ENCODE assay signal across 2 cellular contexts in the genomic region with DNA sequence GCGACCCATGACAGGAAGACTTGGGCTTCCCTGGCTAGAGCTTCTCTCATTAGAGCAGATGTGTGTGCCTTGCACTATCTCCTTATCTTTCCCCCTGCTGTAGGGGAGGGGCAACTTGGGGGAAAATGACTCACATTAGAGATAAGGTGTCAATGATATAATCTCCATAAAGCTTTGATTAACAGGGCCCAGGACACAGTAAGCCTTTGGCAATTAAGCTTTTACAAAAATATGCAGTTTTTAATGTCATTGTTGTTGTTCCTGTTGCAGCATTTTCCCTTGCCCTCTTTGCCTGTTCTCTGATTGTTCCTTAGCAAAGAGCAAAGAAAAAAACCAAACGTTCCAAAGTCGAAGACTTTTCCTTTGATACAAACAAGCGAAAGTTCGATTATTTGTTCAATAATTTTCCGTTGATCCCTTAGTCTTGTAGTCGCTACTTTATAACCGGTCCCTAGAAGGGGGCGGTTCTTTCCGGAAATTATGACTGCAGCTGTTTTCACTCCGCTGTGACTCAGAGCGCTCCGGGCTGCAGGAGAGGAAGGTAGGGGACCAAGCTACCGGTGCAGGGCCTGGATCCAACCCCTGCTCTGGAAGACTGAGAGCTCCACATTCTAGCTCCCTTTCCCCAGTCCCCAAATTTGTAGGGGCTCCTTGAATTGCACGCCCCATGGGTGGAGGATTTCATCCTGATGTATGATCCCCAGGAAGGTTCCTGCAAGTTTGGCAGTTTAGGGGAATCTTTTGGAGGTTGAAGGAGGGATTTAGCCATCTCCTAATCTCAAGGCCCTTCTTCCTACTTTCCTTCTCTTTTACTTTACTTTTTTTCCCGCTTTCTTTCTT.
TF ChIP-seq lines count a peak whose summit lies in the region.

Gene VWA5A (plus strand): TSS at position 509 of the 840 bp plus-strand sequence. CDS start 2,062 bp downstream, outside the sequence.

TF ChIP-seq in HCT116, 20 proteins besides CTCF, POLR2A, EP300 and RAD21:
- TF ChIP-seq EZH2phosphoT487 (IDR thresholded peaks at IDR 0.05; ENCODE audit: borderline replicate concordance) (no peak), ATF3 (IDR thresholded peaks at IDR 0.05) (no peak), POLR2AphosphoS5 (IDR thresholded peaks at IDR 0.05; ENCODE audit: low read depth, low read length) (peak; percentile 96), REST (IDR thresholded peaks at IDR 0.05; ENCODE audit: low read depth) (no peak), FOSL1 (IDR thresholded peaks at IDR 0.05; ENCODE audit: low read depth) (peak; percentile 71), TCF7L2 (IDR thresholded peaks at IDR 0.05; ENCODE audit: borderline replicate concordance, extremely low read depth, insufficient read depth, insufficient read length) (no peak), ZNF274 (IDR thresholded peaks at IDR 0.05; ENCODE audit: low read depth, low read length) (no peak), SRF (IDR thresholded peaks at IDR 0.05; ENCODE audit: low read depth) (no peak), YY1 (IDR thresholded peaks at IDR 0.05; ENCODE audit: extremely low read depth, insufficient replicate concordance, low read depth, low read length) (peak; percentile 79), ZFX (IDR thresholded peaks at IDR 0.05) (no peak), EGR1 (IDR thresholded peaks at IDR 0.05; ENCODE audit: low read depth) (no peak), EZH2 (IDR thresholded peaks at IDR 0.05) (no peak), CBX3 (IDR thresholded peaks at IDR 0.05; ENCODE audit: low read depth) (peak; percentile 55; the same call in 1 of the 2 replicates), SIN3A (IDR thresholded peaks at IDR 0.05; ENCODE audit: low read depth) (peak; percentile 65; the same call in 1 of the 2 replicates), CEBPB (IDR thresholded peaks at IDR 0.05; ENCODE audit: low read depth) (peak; percentile 39; the same call in 1 of the 2 replicates), SP1 (IDR thresholded peaks at IDR 0.05; ENCODE audit: low read depth) (peak; percentile 82), ELF1 (IDR thresholded peaks at IDR 0.05; ENCODE audit: borderline replicate concordance, low read depth) (peak; percentile 24; the same call in 1 of the 2 replicates), JUND (IDR thresholded peaks at IDR 0.05) (peak; percentile 68)
- TF ChIP-seq, protein P1, sequence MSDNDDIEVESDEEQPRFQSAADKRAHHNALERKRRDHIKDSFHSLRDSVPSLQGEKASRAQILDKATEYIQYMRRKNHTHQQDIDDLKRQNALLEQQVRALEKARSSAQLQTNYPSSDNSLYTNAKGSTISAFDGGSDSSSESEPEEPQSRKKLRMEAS (IDR thresholded peaks at IDR 0.05), result no peak
- TF ChIP-seq, protein P2, sequence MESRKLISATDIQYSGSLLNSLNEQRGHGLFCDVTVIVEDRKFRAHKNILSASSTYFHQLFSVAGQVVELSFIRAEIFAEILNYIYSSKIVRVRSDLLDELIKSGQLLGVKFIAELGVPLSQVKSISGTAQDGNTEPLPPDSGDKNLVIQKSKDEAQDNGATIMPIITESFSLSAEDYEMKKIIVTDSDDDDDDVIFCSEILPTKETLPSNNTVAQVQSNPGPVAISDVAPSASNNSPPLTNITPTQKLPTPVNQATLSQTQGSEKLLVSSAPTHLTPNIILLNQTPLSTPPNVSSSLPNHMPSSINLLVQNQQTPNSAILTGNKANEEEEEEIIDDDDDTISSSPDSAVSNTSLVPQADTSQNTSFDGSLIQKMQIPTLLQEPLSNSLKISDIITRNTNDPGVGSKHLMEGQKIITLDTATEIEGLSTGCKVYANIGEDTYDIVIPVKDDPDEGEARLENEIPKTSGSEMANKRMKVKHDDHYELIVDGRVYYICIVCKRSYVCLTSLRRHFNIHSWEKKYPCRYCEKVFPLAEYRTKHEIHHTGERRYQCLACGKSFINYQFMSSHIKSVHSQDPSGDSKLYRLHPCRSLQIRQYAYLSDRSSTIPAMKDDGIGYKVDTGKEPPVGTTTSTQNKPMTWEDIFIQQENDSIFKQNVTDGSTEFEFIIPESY (IDR thresholded peaks at IDR 0.05; ENCODE audit: extremely low read depth, insufficient replicate concordance, low read length), result no peak
TF ChIP-seq in HCT116: peak in this region for 9.

TF ChIP-seq in K562, 482 proteins besides CTCF, POLR2A, EP300 and RAD21 (continues in another document):
- TF ChIP-seq MBD2 (IDR thresholded peaks at IDR 0.05; ENCODE audit: borderline replicate concordance, low read depth), result peak; percentile 35; the same call in 1 of the 2 replicates
- TF ChIP-seq FUS (optimal IDR thresholded peaks at IDR 0.05; ENCODE audit: low read depth, low read length), result no peak
- peak; percentile 47; the same call in 1 of the 2 replicates for TF ChIP-seq POLR2AphosphoS5 (IDR thresholded peaks at IDR 0.05; ENCODE audit: control insufficient read depth, insufficient read depth, low read depth, low read length)
- TF ChIP-seq KLF16 (IDR thresholded peaks at IDR 0.05), result 0 out of 2 replicates have a peak, but pooled peaks have one; percentile 30
- peak in 1 of 3 experiments; percentile 83; a peak in 2 of 6 replicates for TF ChIP-seq ZBTB11 (CRISPR knock-in tag; IDR thresholded peaks at IDR 0.05)
- no peak for TF ChIP-seq EWSR1 (IDR thresholded peaks at IDR 0.05; ENCODE audit: borderline replicate concordance, low read depth, partially characterized antibody)
- TF ChIP-seq NR4A1 (CRISPR knock-in tag; IDR thresholded peaks at IDR 0.05), result no peak
- no peak for TF ChIP-seq NR4A1 (tag; IDR thresholded peaks at IDR 0.05)
- TF ChIP-seq TAF7 (tag; IDR thresholded peaks at IDR 0.05), result peak; percentile 69; the same call in 1 of the 2 replicates
- no peak for TF ChIP-seq HSF4 (CRISPR knock-in tag; IDR thresholded peaks at IDR 0.05; ENCODE audit: borderline replicate concordance)
- no peak for TF ChIP-seq DNMT1 (IDR thresholded peaks at IDR 0.05)
- TF ChIP-seq NCOA1 (IDR thresholded peaks at IDR 0.05; ENCODE audit: low read depth), result 0 out of 2 replicates have a peak, but pooled peaks have one; percentile 31
- TF ChIP-seq, protein P3, sequence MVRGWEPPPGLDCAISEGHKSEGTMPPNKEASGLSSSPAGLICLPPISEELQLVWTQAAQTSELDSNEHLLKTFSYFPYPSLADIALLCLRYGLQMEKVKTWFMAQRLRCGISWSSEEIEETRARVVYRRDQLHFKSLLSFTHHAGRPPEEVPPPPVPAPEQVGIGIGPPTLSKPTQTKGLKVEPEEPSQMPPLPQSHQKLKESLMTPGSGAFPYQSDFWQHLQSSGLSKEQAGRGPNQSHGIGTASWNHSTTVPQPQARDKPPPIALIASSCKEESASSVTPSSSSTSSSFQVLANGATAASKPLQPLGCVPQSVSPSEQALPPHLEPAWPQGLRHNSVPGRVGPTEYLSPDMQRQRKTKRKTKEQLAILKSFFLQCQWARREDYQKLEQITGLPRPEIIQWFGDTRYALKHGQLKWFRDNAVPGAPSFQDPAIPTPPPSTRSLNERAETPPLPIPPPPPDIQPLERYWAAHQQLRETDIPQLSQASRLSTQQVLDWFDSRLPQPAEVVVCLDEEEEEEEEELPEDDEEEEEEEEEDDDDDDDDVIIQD (CRISPR knock-in tag; IDR thresholded peaks at IDR 0.05), result no peak
- TF ChIP-seq CHAMP1 (IDR thresholded peaks at IDR 0.05), result peak; percentile 63; the same call in 1 of the 2 replicates
- no peak for TF ChIP-seq DLX4 (CRISPR knock-in tag; IDR thresholded peaks at IDR 0.05)
- no peak for TF ChIP-seq RFX1 (IDR thresholded peaks at IDR 0.05)
- no peak for TF ChIP-seq HDAC8 (tag; IDR thresholded peaks at IDR 0.05)
- 0 out of 2 replicates have a peak, but pooled peaks have one; percentile 11 for TF ChIP-seq ATF4 (CRISPR knock-in tag; IDR thresholded peaks at IDR 0.05)
- no peak for TF ChIP-seq RHOXF2B (CRISPR knock-in tag; conservative IDR thresholded peaks at IDR 0.05)
- TF ChIP-seq, protein P4, sequence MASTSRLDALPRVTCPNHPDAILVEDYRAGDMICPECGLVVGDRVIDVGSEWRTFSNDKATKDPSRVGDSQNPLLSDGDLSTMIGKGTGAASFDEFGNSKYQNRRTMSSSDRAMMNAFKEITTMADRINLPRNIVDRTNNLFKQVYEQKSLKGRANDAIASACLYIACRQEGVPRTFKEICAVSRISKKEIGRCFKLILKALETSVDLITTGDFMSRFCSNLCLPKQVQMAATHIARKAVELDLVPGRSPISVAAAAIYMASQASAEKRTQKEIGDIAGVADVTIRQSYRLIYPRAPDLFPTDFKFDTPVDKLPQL (IDR thresholded peaks at IDR 0.05; ENCODE audit: extremely low read depth, insufficient read length), result no peak
- TF ChIP-seq KDM4B (IDR thresholded peaks at IDR 0.05; ENCODE audit: borderline replicate concordance in 2 of 2, low read depth in 1 of 2), result no peak
- TF ChIP-seq SMARCC2 (IDR thresholded peaks at IDR 0.05; ENCODE audit: low read depth), result peak; percentile 88
- TF ChIP-seq RBFOX2 (IDR thresholded peaks at IDR 0.05; ENCODE audit: low read depth, low read length), result peak; percentile 41; the same call in 1 of the 2 replicates
- TF ChIP-seq SUPT5H (IDR thresholded peaks at IDR 0.05), result peak; percentile 72
- TF ChIP-seq, protein P5, sequence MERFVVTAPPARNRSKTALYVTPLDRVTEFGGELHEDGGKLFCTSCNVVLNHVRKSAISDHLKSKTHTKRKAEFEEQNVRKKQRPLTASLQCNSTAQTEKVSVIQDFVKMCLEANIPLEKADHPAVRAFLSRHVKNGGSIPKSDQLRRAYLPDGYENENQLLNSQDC (CRISPR knock-in tag; IDR thresholded peaks at IDR 0.05), result no peak
- peak; percentile 82 for TF ChIP-seq ATF3 (IDR thresholded peaks at IDR 0.05)
- TF ChIP-seq ATF3 (CRISPR knock-in tag; conservative IDR thresholded peaks at IDR 0.05), result 0 out of 2 replicates have a peak, but pooled peaks have one; percentile 64
- 0 out of 2 replicates have a peak, but pooled peaks have one; percentile 12 for TF ChIP-seq HINFP (tag; conservative IDR thresholded peaks at IDR 0.05; ENCODE audit: low read depth)
- TF ChIP-seq ZKSCAN8 (CRISPR knock-in tag; IDR thresholded peaks at IDR 0.05), result no peak
